Comparison of ENCODE assay signal across 26 cellular contexts in the genomic region with DNA sequence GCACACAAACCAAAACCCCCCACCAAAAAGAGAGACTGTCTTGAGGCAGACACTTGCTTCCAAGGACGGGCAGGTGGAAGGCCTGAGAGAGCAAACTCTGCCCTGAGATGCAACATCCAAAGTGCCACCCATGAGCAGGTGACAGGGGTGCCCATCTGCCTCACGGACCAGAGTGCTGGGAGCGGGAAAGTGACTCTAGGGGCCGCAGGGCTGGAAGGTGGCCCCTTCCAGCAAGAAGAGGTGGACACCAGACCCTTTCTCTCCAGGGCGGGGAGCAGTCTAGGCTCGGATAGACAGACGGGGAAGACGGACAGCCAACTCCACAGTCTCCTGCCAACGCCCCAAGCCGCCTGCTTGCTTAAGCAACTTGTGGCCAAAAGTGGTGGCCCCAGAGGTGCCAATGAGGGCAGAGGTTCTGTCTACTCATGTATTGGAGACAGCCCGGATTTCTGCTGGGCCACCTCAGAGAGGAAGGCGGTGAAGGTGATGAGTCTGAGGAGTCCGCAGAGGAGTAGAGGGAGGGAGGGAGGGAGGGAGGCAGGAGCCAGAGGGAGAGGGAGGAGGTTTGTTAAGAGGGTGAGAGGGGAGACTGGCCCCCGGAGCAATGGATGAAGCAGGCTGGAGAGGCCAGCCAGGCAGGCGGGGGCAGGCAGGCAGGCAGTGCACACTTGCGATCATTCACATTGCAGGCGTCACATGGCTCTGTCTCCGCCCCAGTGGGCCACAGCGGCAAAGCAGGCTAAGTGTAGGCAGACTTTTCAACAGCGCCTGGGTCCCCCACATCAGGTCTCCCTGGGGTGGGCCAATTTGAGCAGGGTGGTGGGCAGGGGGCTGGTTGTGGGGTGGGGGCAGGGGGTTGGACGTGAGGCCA.
DNase-seq lines count a peak whose midpoint lies in the region; TF ChIP-seq lines count a peak whose summit lies in the region.
"Had no signal": no experiment of that assay in that cellular context is flagged by ENCODE, and none has a peak within 500 bp of the region (broad histone marks: within the 10 kb centered on the region; RNA-seq: fewer than 3 reads in every experiment).

No MANE protein-coding gene starts in this region.

- H3K27me3 ChIP-seq in H7 (ENCODE audit: control insufficient read depth, insufficient read depth, low read length), result peaks cover 10% of the 10 kb centered on the region; the same call in 1 of the 2 replicates
- no peaks in the 10 kb centered on the region for H3K27me3 ChIP-seq in tibial artery
- H3K27me3 ChIP-seq: heart right ventricle, SJCRH30, stomach had no signal

- intact Hi-C loops in tibial artery (cut with DNase I; ENCODE audit: low total_unique reads), result no loop called here

- H3K27me3 Mint-ChIP-seq in glutamatergic neuron (ENCODE audit: unreplicated experiment) (peaks cover 9% of the 10 kb centered on the region), progenitor cell of endocrine pancreas (no peaks in the 10 kb centered on the region)
- H3K27me3 Mint-ChIP-seq: activated naive CD8-positive, alpha-beta T cell treated with anti-CD3 and anti-CD28 coated beads, Interleukin-2, amount 10 ng/mL, durations not matched to agents 7 days and 5 days had no signal

- POLR2A ChIA-PET in RWPE1 (lab: Yijun Ruan, JAX; ENCODE audit: low non-redundant PET), result no interaction called here

- CTCF ChIA-PET in RWPE1 (lab: Yijun Ruan, JAX), result no interaction called here

- H3K4me3 Mint-ChIP-seq in glutamatergic neuron (ENCODE audit: unreplicated experiment) (peak overlapping the region; percentile 55), progenitor cell of endocrine pancreas (ENCODE audit: low read depth) (no peak overlapping the region)
- H3K4me3 Mint-ChIP-seq: activated naive CD8-positive, alpha-beta T cell treated with anti-CD3 and anti-CD28 coated beads, Interleukin-2, amount 10 ng/mL, durations not matched to agents 7 days and 5 days; CD14-positive monocyte; natural killer cell; T-helper 1 cell treated with Interleukin-12 subunit alpha and Interleukin-12 subunit beta and Interleukin-4 antibody, amounts not matched to agents 30 μg/mL and 1 μg/mL, for 36 hours had no signal

- peak overlapping the region; percentile 57 for H3K27ac Mint-ChIP-seq in glutamatergic neuron (ENCODE audit: unreplicated experiment)
- peak overlapping the region; percentile 84 for H3K27ac Mint-ChIP-seq in progenitor cell of endocrine pancreas
- H3K27ac Mint-ChIP-seq: activated naive CD8-positive, alpha-beta T cell treated with anti-CD3 and anti-CD28 coated beads, Interleukin-2, amount 10 ng/mL, durations not matched to agents 7 days and 5 days; activated T-helper 2 cell treated with anti-CD3 and anti-CD28 coated beads, Interferon-gamma antibody, Interleukin-2, Interleukin-4, amounts not matched to agents 10 μg/mL and 5 μg/mL and 100 μg/mL, durations not matched to agents 14 hours and 24 hours and 36 hours; T-helper 1 cell treated with Interleukin-12 subunit alpha and Interleukin-12 subunit beta and Interleukin-4 antibody, amounts not matched to agents 30 μg/mL and 1 μg/mL, for 36 hours had no signal

- DNase-seq in H7, result peak; percentile 82
- no peak for DNase-seq in RWPE1 (ENCODE audit: low spot score)
- peak; percentile 45 for DNase-seq in glutamatergic neuron
- no peak for DNase-seq in progenitor cell of endocrine pancreas (ENCODE audit: low spot score, unreplicated experiment)
- no peak for DNase-seq in mesenteric fat pad (ENCODE audit: low spot score)
- DNase-seq in tibial artery, result no peak
- DNase-seq in SW 1271 (lab: John Stamatoyannopoulos, UW), result no peak
- no peak for DNase-seq in NCI-H226
- DNase-seq: activated CD8-positive, alpha-beta memory T cell treated with anti-CD3 and anti-CD28 coated beads, Interleukin-2, amount 50 U/mL, for 4 hours; activated naive CD8-positive, alpha-beta T cell treated with anti-CD3 and anti-CD28 coated beads, Interleukin-2, amount 10 ng/mL, durations not matched to agents 7 days and 5 days; heart right ventricle; KG1; midbrain; MM.1S; natural killer cell; NCI-H1417 treated with DMSO at 0.1 percent for 48 hours; NCI-H446 treated with DMSO at 0.1 percent for 48 hours; NK-92 treated with Interleukin-12 subunit alpha and Interleukin-12 subunit beta, amount 100 ng/mL, for 24 hours; SJCRH30; stimulated activated CD8-positive, alpha-beta memory T cell treated with anti-CD3 and anti-CD28 coated beads, Interleukin-4, amount 100 ng/mL, for 48 hours; stomach; trophoblast cell had no signal

- H3K36me3 Mint-ChIP-seq in glutamatergic neuron (ENCODE audit: unreplicated experiment) (peaks cover 18% of the 10 kb centered on the region), progenitor cell of endocrine pancreas (ENCODE audit: insufficient read depth) (peaks cover 40% of the 10 kb centered on the region)

- no peak overlapping the region for H3K4me3 ChIP-seq in H7 (ENCODE audit: insufficient read depth, low read depth, low read length)
- H3K4me3 ChIP-seq in tibial artery, result no peak overlapping the region
- H3K4me3 ChIP-seq: heart right ventricle, SJCRH30, stomach had no signal

- peaks cover 5% of the 10 kb centered on the region for H3K9me3 Mint-ChIP-seq in glutamatergic neuron (ENCODE audit: unreplicated experiment)
- peaks cover 7% of the 10 kb centered on the region for H3K9me3 Mint-ChIP-seq in progenitor cell of endocrine pancreas (ENCODE audit: low read depth)
- H3K9me3 Mint-ChIP-seq: CD14-positive monocyte, natural killer cell had no signal

- H3K4me1 Mint-ChIP-seq in glutamatergic neuron (ENCODE audit: low read depth, unreplicated experiment), result peaks cover 7% of the 10 kb centered on the region
- peaks cover 2% of the 10 kb centered on the region for H3K4me1 Mint-ChIP-seq in progenitor cell of endocrine pancreas (ENCODE audit: low read depth)
- H3K4me1 Mint-ChIP-seq: activated naive CD8-positive, alpha-beta T cell treated with anti-CD3 and anti-CD28 coated beads, Interleukin-2, amount 10 ng/mL, durations not matched to agents 7 days and 5 days; CD14-positive monocyte had no signal

- peaks cover 0 to 35% (median 16%) of the 10 kb centered on the region in 4 donors for H3K4me1 ChIP-seq in tibial artery
- H3K4me1 ChIP-seq: parathyroid adenoma, SJCRH30 had no signal

- H3K36me3 ChIP-seq in H7 (replicated peaks; ENCODE audit: control insufficient read depth, insufficient read depth, low read length) (no peaks in the 10 kb centered on the region), tibial artery (peaks cover 55 to 99% (median 82%) of the 10 kb centered on the region in 3 donors)

- peaks cover 0 to 6% (median 2%) of the 10 kb centered on the region in 3 donors for H3K9me3 ChIP-seq in tibial artery

- H3K27ac ChIP-seq in RWPE1 (peak overlapping the region; percentile 0; the same call in 1 of the 2 replicates), tibial artery (peak overlapping the region in 1 of 2 donors; percentile 12)
- H3K27ac ChIP-seq: heart right ventricle, parathyroid adenoma, SJCRH30 had no signal

- TF ChIP-seq CTCF in RWPE1 (conservative IDR thresholded peaks at IDR 0.05; ENCODE audit: low read depth), result no peak
- TF ChIP-seq CTCF in glutamatergic neuron (IDR thresholded peaks at IDR 0.05; ENCODE audit: partially characterized antibody, unreplicated experiment), result no peak
- no peak for TF ChIP-seq CTCF in progenitor cell of endocrine pancreas (IDR thresholded peaks at IDR 0.05; ENCODE audit: unreplicated experiment)
- TF ChIP-seq CTCF in tibial artery (IDR thresholded peaks at IDR 0.05), result no peak

Comparison
In these comparisons a context has a peak if more than half of its experiments do, and no peak if none do; other contexts are left out.
1. DNase-seq: peak in H7 (single experiment) and glutamatergic neuron (single experiment); none in RWPE1 (single experiment), progenitor cell of endocrine pancreas (single experiment), mesenteric fat pad (single experiment), tibial artery (0 of 2), SW 1271 (0 of 2) and NCI-H226 (single experiment).